ENCODE assay signal across 7 cellular contexts in genomic region chr11:95149659-95150294, GRCh38.
A peak's percentile ranks its signal among the peaks of the same experiment; 100 is the strongest.
DNase-seq lines count a peak whose midpoint lies in the region; ATAC-seq and TF ChIP-seq lines count a peak whose summit lies in the region.

No MANE protein-coding gene starts in this region.

- DNase-seq in NCI-H460 (ENCODE audit: extremely low read depth, low read depth) (peak; percentile 51), breast epithelium (ENCODE audit: low spot score in 2 of 2) (peak; percentile 71 to 86), left kidney (ENCODE audit: low read depth, low spot score) (peak; percentile 66)
- DNase-seq in effector CD4-positive, alpha-beta T cell: no peak

- no peak for TF ChIP-seq POLR2A in breast epithelium (IDR thresholded peaks at IDR 0.05)

- H3K4me1 ChIP-seq in breast epithelium (peaks cover 3 to 9% of the 10 kb centered on the region in 2 donors), stomach smooth muscle (ENCODE audit: control insufficient read depth, insufficient read depth, low read length) (peaks cover 49% of the 10 kb centered on the region)

- intact Hi-C loops in breast epithelium (cut with DNase I; ENCODE audit: low total_unique reads): loop anchor here (2.0 to 10.0 kb wide), 4 partner anchors 81 to 823 kb away; no protein-coding TSS in a partner anchor

- H3K9me3 ChIP-seq in breast epithelium (no peaks in the 10 kb centered on the region), stomach smooth muscle (ENCODE audit: control insufficient read depth in 2 of 2, low read length in 2 of 2) (no peaks in the 10 kb centered on the region)

- no peaks in the 10 kb centered on the region for H3K36me3 ChIP-seq in breast epithelium
- H3K36me3 ChIP-seq in stomach smooth muscle (ENCODE audit: control insufficient read depth in 2 of 2, insufficient read depth in 2 of 2, low read length in 2 of 2): no peaks in the 10 kb centered on the region

- H3K27ac ChIP-seq in breast epithelium (peak overlapping the region; percentile 98 to 99), stomach smooth muscle (ENCODE audit: low read length) (peak overlapping the region; percentile 55)

- no peak overlapping the region for H3K9ac ChIP-seq in stomach smooth muscle (ENCODE audit: low read length in 2 of 2)

- no peak for TF ChIP-seq CTCF in breast epithelium (IDR thresholded peaks at IDR 0.05)

- no peak for ATAC-seq in HG02678 (IDR thresholded peaks at IDR 0.05; ENCODE audit: unreplicated experiment)
- no peak for ATAC-seq in HG02970 (IDR thresholded peaks at IDR 0.05; ENCODE audit: low FRiP score, unreplicated experiment)

- H3K27me3 ChIP-seq in breast epithelium: no peaks in the 10 kb centered on the region
- H3K27me3 ChIP-seq in stomach smooth muscle (ENCODE audit: control insufficient read depth in 1 of 2, insufficient read depth in 2 of 2, low read length in 2 of 2): no peaks in the 10 kb centered on the region

- H3K4me3 ChIP-seq in breast epithelium: peak overlapping the region; percentile 58 to 73 (median 66)
- peak overlapping the region in 1 of 2 donors; percentile 85 for H3K4me3 ChIP-seq in stomach smooth muscle (ENCODE audit: low read length in 2 of 2)
